In genomic region chr6:28407401-28407800, GRCh38 we compare ENCODE assay signal across 15 cellular contexts.
"Had no signal": no experiment of that assay in that cellular context is flagged by ENCODE, and none has a peak within 500 bp of the region (broad histone marks: within the 10 kb centered on the region; RNA-seq: fewer than 3 reads in every experiment).

No MANE protein-coding gene starts in this region.

- H3K4me3 Mint-ChIP-seq: naive B cell; nephron; stimulated activated memory B cell treated with anti-CD40 and anti-IgM and Interleukin-4, amounts not matched to agents 10 μg/mL and 1 μg/mL and 100 μg/mL, for 72 hours had no signal

- H3K4me1 ChIP-seq: heart left ventricle, psoas muscle, right lobe of liver had no signal

- H3K4me3 ChIP-seq: heart left ventricle, psoas muscle, right lobe of liver had no signal

- H3K9me3 ChIP-seq: psoas muscle, right lobe of liver had no signal

- H3K27ac Mint-ChIP-seq: naive B cell; nephron; stimulated activated memory B cell treated with anti-CD40 and anti-IgM and Interleukin-4, amounts not matched to agents 10 μg/mL and 1 μg/mL and 100 μg/mL, for 72 hours had no signal

- H3K27ac ChIP-seq: heart left ventricle, psoas muscle, right lobe of liver had no signal

- H3K27me3 ChIP-seq: right lobe of liver had no signal

- H3K36me3 ChIP-seq: heart left ventricle, right lobe of liver had no signal

- H3K36me3 Mint-ChIP-seq: naive B cell; stimulated activated memory B cell treated with anti-CD40 and anti-IgM and Interleukin-4, amounts not matched to agents 10 μg/mL and 1 μg/mL and 100 μg/mL, for 72 hours had no signal

- ATAC-seq: esophagus mucosa; heart left ventricle; psoas muscle; right lobe of liver; stimulated activated memory B cell treated with anti-CD40 and anti-IgM and Interleukin-4, amounts not matched to agents 10 μg/mL and 1 μg/mL and 100 μg/mL, for 72 hours had no signal

- DNase-seq: effector memory CD4-positive, alpha-beta T cell; heart left ventricle; hippocampal formation; kidney glomerular epithelial cell; mesendoderm; naive B cell; psoas muscle; retina; right lobe of liver; stimulated activated CD4-positive, alpha-beta T cell treated with anti-CD3 and anti-CD28 coated beads, Interleukin-4, amount 100 ng/mL, for 1 hour; stimulated activated CD8-positive, alpha-beta memory T cell treated with anti-CD3 and anti-CD28 coated beads, Interleukin-4, amount 100 ng/mL, for 48 hours; trophoblast cell had no signal

- H3K4me1 Mint-ChIP-seq: naive B cell; nephron; stimulated activated memory B cell treated with anti-CD40 and anti-IgM and Interleukin-4, amounts not matched to agents 10 μg/mL and 1 μg/mL and 100 μg/mL, for 72 hours had no signal
